ENCODE assay signal across 25 cellular contexts in the genomic region with DNA sequence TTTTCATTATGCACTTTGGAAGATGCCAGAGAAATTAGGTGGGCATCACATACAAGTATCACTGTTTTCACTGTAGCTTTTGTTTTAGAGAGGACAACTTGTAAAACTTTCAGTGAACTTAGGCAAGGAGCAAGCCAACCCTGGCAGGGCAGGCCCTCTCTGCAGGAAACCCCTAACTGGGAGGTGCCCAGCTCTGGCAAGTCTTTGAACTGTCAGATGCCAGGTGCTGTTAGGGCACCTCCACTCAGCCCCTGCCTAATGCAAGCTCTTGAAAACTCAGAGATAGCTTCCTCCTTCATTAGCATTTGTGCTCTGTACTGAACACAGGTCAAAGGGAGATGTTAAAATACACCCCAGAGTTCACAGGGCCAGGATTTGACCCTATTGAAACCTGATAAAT.
"Had no signal": no experiment of that assay in that cellular context is flagged by ENCODE, and none has a peak within 500 bp of the region (broad histone marks: within the 10 kb centered on the region; RNA-seq: fewer than 3 reads in every experiment).

No MANE protein-coding gene starts in this region.

- DNase-seq: activated B cell treated with CpG ODN at 0.5 μM for 24 hours; activated CD4-positive, alpha-beta T cell treated with anti-CD3 and anti-CD28 coated beads for 1 hour; activated CD4-positive, alpha-beta T cell treated with anti-CD3 and anti-CD28 coated beads, Interleukin-2, amount 10 ng/mL, durations not matched to agents 24 days and 14 days; activated CD4-positive, alpha-beta T cell treated with anti-CD3 and anti-CD28 coated beads, Interleukin-2, amount 50 U/mL, for 48 hours; activated CD8-positive, alpha-beta memory T cell treated with anti-CD3 and anti-CD28 coated beads, Interleukin-2, amount 10 ng/mL, durations not matched to agents 7 days and 5 days; activated effector memory CD4-positive, alpha-beta T cell treated with Interleukin-2 at 50 U/mL for 16 hours; activated naive CD4-positive, alpha-beta T cell treated with anti-CD3 and anti-CD28 coated beads for 36 hours; activated T-cell treated with anti-CD3 and anti-CD28 coated beads, Interleukin-2, amount 50 U/mL, for 24 hours; amygdala; brain microvascular endothelial cell; KG1; MG63; NCI-H1105; NCI-H1436; NCI-H1694 treated with DMSO at 0.1 percent for 48 hours; NCI-H2029 treated with DMSO at 0.1 percent for 48 hours; NCI-H446 treated with DMSO at 0.1 percent for 48 hours; NCI-H524 treated with DMSO at 0.1 percent for 48 hours; NCI-H748 treated with DMSO at 0.1 percent for 48 hours; T-cell; T-helper 2 cell; T1000 had no signal

- H3K27me3 ChIP-seq: brain microvascular endothelial cell, cardiac muscle cell, MG63 had no signal

- H3K4me3 ChIP-seq: cardiac muscle cell, MG63, SK-N-MC had no signal

- ATAC-seq: activated CD8-positive, alpha-beta memory T cell treated with anti-CD3 and anti-CD28 coated beads, Interleukin-2, amount 10 ng/mL, durations not matched to agents 7 days and 5 days; Right ventricle myocardium inferior had no signal

- H3K36me3 ChIP-seq: brain microvascular endothelial cell, cardiac muscle cell, MG63 had no signal

- H3K27ac ChIP-seq: brain microvascular endothelial cell, cardiac muscle cell, SK-N-MC had no signal

- H3K9me3 ChIP-seq: MG63 had no signal
